ENCODE assay signal across 8 cellular contexts in genomic region chr14:67934087-67934486, GRCh38.
A peak's percentile ranks its signal among the peaks of the same experiment; 100 is the strongest.
DNase-seq lines count a peak whose midpoint lies in the region; ATAC-seq and TF ChIP-seq lines count a peak whose summit lies in the region.

No MANE protein-coding gene starts in this region.

- H3K27me3 ChIP-seq in AG04450 (ENCODE audit: control insufficient read depth, insufficient read depth, low read length) (no peaks in the 10 kb centered on the region), SU-DHL-6 (ENCODE audit: low read length) (no peaks in the 10 kb centered on the region)

- TF ChIP-seq CTCF in AG04450 (IDR thresholded peaks at IDR 0.05; ENCODE audit: low read depth, low read length) (peak; percentile 75), GM10248 (IDR thresholded peaks at IDR 0.05; ENCODE audit: control extremely low read depth, extremely low read depth, low read depth, missing control alignments) (peak; percentile 44), SU-DHL-6 (IDR thresholded peaks at IDR 0.05; ENCODE audit: insufficient read depth, low read length, poor library complexity, severe bottlenecking) (peak; percentile 69), natural killer cell (IDR thresholded peaks at IDR 0.05) (peak; percentile 36)

- H3K4me3 Mint-ChIP-seq in natural killer cell = no peak overlapping the region

- H3K27ac Mint-ChIP-seq in natural killer cell = peak overlapping the region in 1 of 2 donors; percentile 2

- peaks cover 3 to 8% of the 10 kb centered on the region in 2 donors for H3K9me3 Mint-ChIP-seq in natural killer cell

- H3K9me3 ChIP-seq in AG04450 (ENCODE audit: control insufficient read depth, insufficient read depth, low read length) = no peaks in the 10 kb centered on the region; the same call in 1 of the 2 replicates
- no peaks in the 10 kb centered on the region for H3K9me3 ChIP-seq in SU-DHL-6 (ENCODE audit: insufficient read depth, low read length)

- ATAC-seq in natural killer cell (peak; percentile 50 to 77 (median 54)), GM18909 (IDR thresholded peaks at IDR 0.05; ENCODE audit: poor library complexity, unreplicated experiment) (no peak), HG03520 (IDR thresholded peaks at IDR 0.05; ENCODE audit: unreplicated experiment) (no peak)

- CTCF ChIA-PET in AG04450 (lab: Charles Lee) = interaction anchor here (0.6 to 3.0 kb wide), 41 partner anchors 9 to 910 kb away, joined by 3 to 23 read pairs (median 4); no protein-coding TSS in a partner anchor
- CTCF ChIA-PET in GM10248 (lab: Yijun Ruan, JAX) = interaction anchor here (0.8 to 3.3 kb wide), 33 partner anchors 8 to 929 kb away, joined by 3 to 34 read pairs (median 4); no protein-coding TSS in a partner anchor

- no peak overlapping the region for H3K27ac ChIP-seq in AG04450 (ENCODE audit: low read depth, low read length)
- no peak overlapping the region for H3K27ac ChIP-seq in SU-DHL-6 (ENCODE audit: low read depth, low read length)

- no peak overlapping the region for H2AFZ ChIP-seq in SU-DHL-6 (ENCODE audit: low read depth, low read length, severe bottlenecking)

- peak; percentile 55 for DNase-seq in AG04450 (ENCODE audit: low read depth, low spot score)
- peak; percentile 40 for DNase-seq in GM10248 (ENCODE audit: extremely low spot score)
- DNase-seq in NCI-H1417 treated with DMSO at 0.1 percent for 48 hours (lab: John Stamatoyannopoulos, UW) = peak; percentile 30
- DNase-seq in fibroblast of peridontal ligament (ENCODE audit: extremely low read depth) = peak; percentile 93
- DNase-seq in natural killer cell = no peak

- no peak overlapping the region for H3K9ac ChIP-seq in SU-DHL-6 (ENCODE audit: low read length)

- peaks cover 5 to 6% of the 10 kb centered on the region in 2 donors for H3K4me1 Mint-ChIP-seq in natural killer cell

- no peaks in the 10 kb centered on the region for H3K27me3 Mint-ChIP-seq in natural killer cell (ENCODE audit: low read depth in 2 of 2)

- no peaks in the 10 kb centered on the region for H3K79me2 ChIP-seq in SU-DHL-6 (ENCODE audit: insufficient read depth, low read length)

- H3K4me3 ChIP-seq in AG04450 (ENCODE audit: low read depth, low read length) (no peak overlapping the region), SU-DHL-6 (ENCODE audit: insufficient read depth, low read length, poor library complexity, severe bottlenecking) (no peak overlapping the region)

- H3K9me2 ChIP-seq in SU-DHL-6 (replicated peaks; ENCODE audit: insufficient read depth, low read length) = no peaks in the 10 kb centered on the region

- H3K36me3 ChIP-seq in SU-DHL-6 (ENCODE audit: low read length) = no peaks in the 10 kb centered on the region

- H4K20me1 ChIP-seq in SU-DHL-6 (ENCODE audit: low read depth, low read length) = no peaks in the 10 kb centered on the region

- H3K4me2 ChIP-seq in SU-DHL-6 (ENCODE audit: low read depth, low read length, poor library complexity, severe bottlenecking) = no peak overlapping the region

- intact Hi-C loops in natural killer cell (cut with micrococcal nuclease) = loop anchor here (2.0 to 10.0 kb wide), 3 partner anchors 99 to 908 kb away; no protein-coding TSS in a partner anchor

- peaks cover 17% of the 10 kb centered on the region for H3K36me3 Mint-ChIP-seq in natural killer cell

- no peaks in the 10 kb centered on the region for H3F3A ChIP-seq in SU-DHL-6 (ENCODE audit: insufficient read depth)

- POLR2A ChIA-PET in AG04450 (lab: Yijun Ruan, JAX) = interaction anchor here (0.7 to 0.8 kb wide), 2 partner anchors 859 to 911 kb away, joined by 3 to 4 read pairs; partner anchors contain the start of gene ZFP36L1
- POLR2A ChIA-PET in GM10248 (lab: Yijun Ruan, JAX) = no interaction called here

Comparison
In these comparisons a context has a peak if more than half of its experiments do, and no peak if none do; other contexts are left out.
1. ATAC-seq: peak in natural killer cell (3 of 3); none in GM18909 (single experiment) and HG03520 (single experiment).
2. Peak in every context shown above with its lines, with median percentiles within 50 percentile points of each other: CTCF ChIP-seq.